ENCODE assay signal across 23 cellular contexts in genomic region chr9:94935396-94935795, GRCh38.
"Had no signal": no experiment of that assay in that cellular context is flagged by ENCODE, and none has a peak within 500 bp of the region (broad histone marks: within the 10 kb centered on the region; RNA-seq: fewer than 3 reads in every experiment).

No MANE protein-coding gene starts in this region.

- H3K27ac ChIP-seq: epithelial cell of prostate, gastrocnemius medialis, neural progenitor cell had no signal

- H3K4me2 ChIP-seq: neural progenitor cell had no signal

- H3K27me3 Mint-ChIP-seq: dendritic cell treated with granulocyte-macrophage colony-stimulating factor and Interleukin-4, amounts not matched to agents 40 ng/mL and 50 ng/mL, for 4 days; naive thymus-derived CD4-positive, alpha-beta T cell; stimulated activated naive B cell treated with anti-CD40 and anti-IgM and Interleukin-4, amounts not matched to agents 10 μg/mL and 1 μg/mL and 100 μg/mL, for 72 hours; stimulated activated naive CD8-positive, alpha-beta T cell treated with anti-CD3 and anti-CD28 coated beads, Interleukin-15, Interleukin-2, amounts not matched to agents 100 ng/mL and 50 ng/mL, for 24 hours had no signal

- H3K9me3 ChIP-seq: colonic mucosa, gastrocnemius medialis, left lung, psoas muscle, sigmoid colon, transverse colon had no signal

- H3K27ac Mint-ChIP-seq: dendritic cell treated with granulocyte-macrophage colony-stimulating factor and Interleukin-4, amounts not matched to agents 40 ng/mL and 50 ng/mL, for 4 days; endodermal cell; neural progenitor cell; stimulated activated naive B cell treated with anti-CD40 and anti-IgM and Interleukin-4, amounts not matched to agents 10 μg/mL and 1 μg/mL and 100 μg/mL, for 72 hours; stimulated activated naive CD8-positive, alpha-beta T cell treated with anti-CD3 and anti-CD28 coated beads, Interleukin-15, Interleukin-2, amounts not matched to agents 100 ng/mL and 50 ng/mL, for 24 hours had no signal

- H3K4me3 ChIP-seq: colonic mucosa, gastrocnemius medialis, left lung, neural progenitor cell, psoas muscle, sigmoid colon, transverse colon had no signal

- H3K36me3 ChIP-seq: colonic mucosa, gastrocnemius medialis, left lung, neural progenitor cell, sigmoid colon, transverse colon had no signal

- H3K27me3 ChIP-seq: colonic mucosa, gastrocnemius medialis, left lung, neural progenitor cell, sigmoid colon, transverse colon had no signal

- ATAC-seq: esophagus mucosa; gastrocnemius medialis; left lung; naive thymus-derived CD4-positive, alpha-beta T cell; psoas muscle; right cardiac atrium; stimulated activated naive B cell treated with anti-CD40 and anti-IgM and Interleukin-4, amounts not matched to agents 10 μg/mL and 1 μg/mL and 100 μg/mL, for 72 hours had no signal

- DNase-seq: effector CD8-positive, alpha-beta T cell; foreskin fibroblast; gastrocnemius medialis; left cardiac atrium; left lung; mesendoderm; midbrain; naive thymus-derived CD4-positive, alpha-beta T cell; psoas muscle; right cardiac atrium; sigmoid colon; stimulated activated CD4-positive, alpha-beta T cell treated with anti-CD3 and anti-CD28 coated beads, Interleukin-2, amount 100 ng/mL, for 24 hours; stimulated activated CD4-positive, alpha-beta T cell treated with anti-CD3 and anti-CD28 coated beads, Interleukin-4, amount 100 ng/mL, for 4 hours; stimulated activated naive B cell treated with anti-CD40 and anti-IgM and Interleukin-4, amounts not matched to agents 10 μg/mL and 1 μg/mL and 100 μg/mL, for 72 hours; transverse colon had no signal

- H3K4me3 Mint-ChIP-seq: dendritic cell treated with granulocyte-macrophage colony-stimulating factor and Interleukin-4, amounts not matched to agents 40 ng/mL and 50 ng/mL, for 4 days; endodermal cell; naive thymus-derived CD4-positive, alpha-beta T cell; nephron; neural progenitor cell; stimulated activated naive B cell treated with anti-CD40 and anti-IgM and Interleukin-4, amounts not matched to agents 10 μg/mL and 1 μg/mL and 100 μg/mL, for 72 hours; stimulated activated naive CD8-positive, alpha-beta T cell treated with anti-CD3 and anti-CD28 coated beads, Interleukin-15, Interleukin-2, amounts not matched to agents 100 ng/mL and 50 ng/mL, for 24 hours had no signal

- H3K9me3 Mint-ChIP-seq: dendritic cell treated with granulocyte-macrophage colony-stimulating factor and Interleukin-4, amounts not matched to agents 40 ng/mL and 50 ng/mL, for 4 days; endodermal cell; naive thymus-derived CD4-positive, alpha-beta T cell; nephron; stimulated activated naive CD8-positive, alpha-beta T cell treated with anti-CD3 and anti-CD28 coated beads, Interleukin-15, Interleukin-2, amounts not matched to agents 100 ng/mL and 50 ng/mL, for 24 hours had no signal
